ENCODE assay signal across 6 cellular contexts in genomic region chr17:6656797-6657632, GRCh38. TPM values are rescaled to one million over a fixed set of nuclear protein-coding genes. Genes with fewer than 3 reads are reported as not detected.
DNase-seq lines count a peak whose midpoint lies in the region; TF ChIP-seq lines count a peak whose summit lies in the region.
"Not testable (repeated sequence)": the region's sequence is repeated elsewhere in the genome, so short reads cannot be mapped to it uniquely, and the experiment has no call there.

No MANE protein-coding gene starts in this region.

- H3K4me1 Mint-ChIP-seq in brain = peaks cover 43% of the 10 kb centered on the region

- TF ChIP-seq CTCF in Loucy (conservative IDR thresholded peaks at IDR 0.05; ENCODE audit: low read length); brain (conservative IDR thresholded peaks at IDR 0.05): not testable (repeated sequence)

- H4K20me1 ChIP-seq in Loucy (ENCODE audit: insufficient read depth, low read length, poor library complexity, severe bottlenecking) = not testable (repeated sequence)

- peak overlapping the region; percentile 35 to 100 (median 61) for H3K4me3 Mint-ChIP-seq in brain

- H3K4me1 ChIP-seq in Loucy (ENCODE audit: insufficient read depth, low read length, poor library complexity, severe bottlenecking) = not testable (repeated sequence)

- DNase-seq in DMS79 (lab: John Stamatoyannopoulos, UW) = peak; percentile 18
- peak; percentile 76 for DNase-seq in activated CD4-positive, alpha-beta T cell treated with anti-CD3 and anti-CD28 coated beads for 48 hours
- DNase-seq in left kidney (ENCODE audit: low read depth, low spot score) = peak; percentile 60
- DNase-seq in stimulated activated CD4-positive, alpha-beta T cell treated with anti-CD3 and anti-CD28 coated beads, Interleukin-4, amount 100 ng/mL, for 24 hours = peak; percentile 71

- H3F3A ChIP-seq in Loucy (ENCODE audit: low read depth) = not testable (repeated sequence)

- H3K9me3 ChIP-seq in Loucy (ENCODE audit: insufficient read depth, low read depth, low read length) = not testable (repeated sequence)

- H3K36me3 ChIP-seq in Loucy (ENCODE audit: insufficient read depth, low read length) = not testable (repeated sequence)

- not testable (repeated sequence) for H3K27me3 ChIP-seq in Loucy (ENCODE audit: insufficient read depth, low read length, poor library complexity, severe bottlenecking)

- H3K4me2 ChIP-seq in Loucy (ENCODE audit: low read depth, low read length, poor library complexity, severe bottlenecking) = peak overlapping the region; percentile 83

- peak overlapping the region; percentile 90 for H2AFZ ChIP-seq in Loucy (ENCODE audit: low read length)

- not testable (repeated sequence) for H3K27ac Mint-ChIP-seq in brain

- not testable (repeated sequence) for H3K36me3 Mint-ChIP-seq in brain

- not testable (repeated sequence) for H3K9me3 Mint-ChIP-seq in brain

- peaks cover 80% of the 10 kb centered on the region for H3K27me3 Mint-ChIP-seq in brain

- not testable (repeated sequence) for H3K79me2 ChIP-seq in Loucy (ENCODE audit: insufficient read depth, low read length)

- H3K9me2 ChIP-seq in Loucy (replicated peaks; ENCODE audit: low read depth, low read length) = not testable (repeated sequence)

- H3K4me3 ChIP-seq in Loucy (ENCODE audit: low read length, poor library complexity, severe bottlenecking) = peak overlapping the region; percentile 79

- H3K9ac ChIP-seq in Loucy (ENCODE audit: low read depth, low read length, poor library complexity, severe bottlenecking) = peak overlapping the region; percentile 73

RNA-seq across cellular contexts. Expression of gene C17orf100, which starts 5.5 kb away (rescaled TPM):
- polyA plus RNA-seq in brain (ENCODE audit: insufficient read depth, low read depth, low replicate concordance) = 12.3 TPM

RNA-seq across cellular contexts. Expression of gene MED31, which starts 5.6 kb away (rescaled TPM):
- polyA plus RNA-seq in brain (ENCODE audit: insufficient read depth, low read depth, low replicate concordance) = 18.2 TPM

RNA-seq across cellular contexts. Expression of gene TXNDC17, which starts 16.2 kb away (rescaled TPM):
- 90.4 TPM for polyA plus RNA-seq in brain (ENCODE audit: insufficient read depth, low read depth, low replicate concordance)

RNA-seq across cellular contexts. Expression of gene KIAA0753, which starts 16.5 kb away (rescaled TPM):
- 8.7 TPM for polyA plus RNA-seq in brain (ENCODE audit: insufficient read depth, low read depth, low replicate concordance)

RNA-seq across cellular contexts. Expression of gene SLC13A5, which starts 56.2 kb away (rescaled TPM):
- polyA plus RNA-seq in brain (ENCODE audit: insufficient read depth, low read depth, low replicate concordance) = 2.7 TPM

Comparison
In these comparisons a context has a peak if more than half of its experiments do, and no peak if none do; other contexts are left out.
1. Peak in every context shown above with its lines: DNase-seq and H3K4me3 ChIP-seq.
2. DNase-seq: peak in every context shown above with its lines; median percentile 76 in activated CD4-positive, alpha-beta T cell treated with anti-CD3 and anti-CD28 coated beads for 48 hours; 71 in stimulated activated CD4-positive, alpha-beta T cell treated with anti-CD3 and anti-CD28 coated beads, Interleukin-4, amount 100 ng/mL, for 24 hours; 60 in left kidney; 18 in DMS79.